Comparison of ENCODE assay signal across 19 cellular contexts in the genomic region with DNA sequence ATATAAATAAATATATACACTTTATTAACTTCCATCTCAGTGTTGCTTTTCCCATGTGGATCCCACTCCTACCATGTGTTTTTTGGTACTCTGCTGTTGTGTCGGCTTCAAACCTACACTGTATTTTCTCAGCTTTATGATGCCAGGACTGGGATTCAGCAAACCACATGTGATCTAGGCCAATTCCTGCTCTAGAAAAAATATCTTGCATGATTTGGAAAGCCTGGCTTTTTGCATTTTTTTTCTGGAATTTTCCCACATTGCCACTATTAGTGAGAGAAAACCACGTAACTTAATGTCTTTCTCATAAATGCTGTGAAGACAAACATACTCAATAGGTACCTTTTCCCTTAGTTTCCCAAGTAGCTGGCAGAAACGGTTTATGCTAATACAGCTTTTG. TPM values are rescaled to one million over a fixed set of nuclear protein-coding genes. Genes with fewer than 3 reads are reported as not detected.
A peak's percentile ranks its signal among the peaks of the same experiment; 100 is the strongest.
DNase-seq lines count a peak whose midpoint lies in the region; ATAC-seq, FAIRE-seq and TF ChIP-seq lines count a peak whose summit lies in the region.
"Had no signal": no experiment of that assay in that cellular context is flagged by ENCODE, and none has a peak within 500 bp of the region (broad histone marks: within the 10 kb centered on the region; RNA-seq: fewer than 3 reads in every experiment).

No MANE protein-coding gene starts in this region.

- no peak for TF ChIP-seq CTCF in HepG2 (CRISPR knock-in tag; IDR thresholded peaks at IDR 0.05)
- no peak for TF ChIP-seq CTCF in right lobe of liver (IDR thresholded peaks at IDR 0.05)
- no peak for TF ChIP-seq CTCF in coronary artery (IDR thresholded peaks at IDR 0.05)
- TF ChIP-seq CTCF in osteocyte (IDR thresholded peaks at IDR 0.05), result no peak
- TF ChIP-seq CTCF in tibial artery (IDR thresholded peaks at IDR 0.05), result no peak

- no peak overlapping the region for H3K9ac ChIP-seq in HepG2 (ENCODE audit: insufficient read depth, low read depth, low read length)

- POLR2A ChIA-PET in HepG2 (lab: Yijun Ruan, JAX), result interaction anchor here (1.5 kb wide), 1 partner anchor 9 kb away, joined by 4 read pairs; no protein-coding TSS in a partner anchor

- no peak for TF ChIP-seq RAD21 in HepG2 (CRISPR knock-in tag; IDR thresholded peaks at IDR 0.05)

- ATAC-seq in HepG2 (no peak), right lobe of liver (no peak)
- ATAC-seq: GM23338 had no signal

- intact Hi-C loops in HepG2 (cut with micrococcal nuclease; ENCODE audit: unreplicated experiment) (no loop called here), right lobe of liver (cut with DNase I) (no loop called here), tibial artery (cut with DNase I; ENCODE audit: low total_unique reads) (no loop called here)

- 74% methylated on average over 3 of the region's 3 CpGs for WGBS in HepG2 (ENCODE audit: low lambda C conversion rate)
- 56% methylated on average over 3 of the region's 3 CpGs for WGBS in right lobe of liver (ENCODE audit: insufficient coverage, low coverage, low lambda C conversion rate, missing lambda C conversion rate)

- H3K4me3 ChIP-seq in HepG2 (replicated peaks in 1 of 3; ENCODE audit: insufficient read depth in 1 of 3, low read depth in 2 of 3, low read length in 3 of 3), result no peak overlapping the region
- no peak overlapping the region for H3K4me3 ChIP-seq in right lobe of liver
- H3K4me3 ChIP-seq in coronary artery, result no peak overlapping the region
- H3K4me3 ChIP-seq in tibial artery, result no peak overlapping the region
- H3K4me3 ChIP-seq: GM23338 had no signal

- H3K79me2 ChIP-seq in HepG2 (ENCODE audit: insufficient read depth, low read length), result no peaks in the 10 kb centered on the region

- H2AFZ ChIP-seq in HepG2 (ENCODE audit: low read length), result no peak overlapping the region
- H2AFZ ChIP-seq: GM23338 had no signal

- H3K9me3 ChIP-seq in HepG2 (ENCODE audit: low read length) (no peaks in the 10 kb centered on the region), right lobe of liver (no peaks in the 10 kb centered on the region), tibial artery (no peaks in the 10 kb centered on the region)
- H3K9me3 ChIP-seq: Caco-2 had no signal

- no peaks in the 10 kb centered on the region for H3K27me3 Mint-ChIP-seq in osteocyte (ENCODE audit: unreplicated experiment)

- in situ Hi-C loops in HepG2 (cut with HindIII; ENCODE audit: extremely low pct_ligation_motif_present, low pct_unique_long_range_greater_than_20kb), result no loop called here

- H3K4me3 Mint-ChIP-seq in osteocyte (ENCODE audit: unreplicated experiment), result no peak overlapping the region
- H3K4me3 Mint-ChIP-seq: CD4-positive, alpha-beta T cell; GM23338 had no signal

- H3K27ac ChIP-seq in HepG2 (ENCODE audit: extremely low read length, insufficient read depth, low read length), result no peak overlapping the region
- no peak overlapping the region for H3K27ac ChIP-seq in right lobe of liver
- H3K27ac ChIP-seq in coronary artery, result peak overlapping the region; percentile 27 to 29
- peak overlapping the region; percentile 36 to 82 for H3K27ac ChIP-seq in tibial artery
- H3K27ac ChIP-seq: C4-2B, HL-60 had no signal

- TF ChIP-seq POLR2A in HepG2 (IDR thresholded peaks at IDR 0.05; ENCODE audit: insufficient read depth in 1 of 2, low read depth in 2 of 2, low read length in 2 of 2) (no peak), right lobe of liver (IDR thresholded peaks at IDR 0.05) (no peak), GM12892 (IDR thresholded peaks at IDR 0.05; ENCODE audit: low read depth, low read length) (no peak)

- CTCF ChIA-PET in HepG2 (lab: Yijun Ruan, JAX; ENCODE audit: low intra/inter-chr PET ratio, low total read pairs), result no interaction called here

- FAIRE-seq in HepG2 (lab: Jason Lieb, UNC) (no peak), GM12892 (lab: Jason Lieb, UNC) (no peak)
- FAIRE-seq: D721Med, H54 had no signal

- peaks cover 49% of the 10 kb centered on the region for H3K4me1 Mint-ChIP-seq in osteocyte (ENCODE audit: unreplicated experiment)

- no peaks in the 10 kb centered on the region for H3K9me3 Mint-ChIP-seq in osteocyte (ENCODE audit: unreplicated experiment)
- H3K9me3 Mint-ChIP-seq: CD4-positive, alpha-beta T cell; GM23338 had no signal

- H3K36me3 Mint-ChIP-seq in osteocyte (ENCODE audit: unreplicated experiment), result peaks cover 82% of the 10 kb centered on the region

- H3K36me3 ChIP-seq in HepG2 (replicated peaks in 1 of 2; ENCODE audit: control insufficient read depth in 1 of 2, insufficient read depth in 2 of 2, low read length in 2 of 2) (peaks cover 6 to 20% of the 10 kb centered on the region in 2 experiments), right lobe of liver (peaks cover 0 to 33% (median 16%) of the 10 kb centered on the region in 4 donors), tibial artery (peaks cover 39 to 43% (median 40%) of the 10 kb centered on the region in 3 donors)

- H4K20me1 ChIP-seq in HepG2 (ENCODE audit: insufficient read depth, low read length), result no peaks in the 10 kb centered on the region

- no peak for DNase-seq in HepG2 (ENCODE audit: low spot score)
- DNase-seq in right lobe of liver, result no peak
- DNase-seq in coronary artery (ENCODE audit: low spot score), result no peak
- DNase-seq in osteocyte (ENCODE audit: extremely low spot score, unreplicated experiment), result no peak
- no peak for DNase-seq in tibial artery
- no peak for DNase-seq in stimulated activated CD4-positive, alpha-beta T cell treated with anti-CD3 and anti-CD28 coated beads, Interleukin-2, amount 100 ng/mL, for 48 hours
- no peak for DNase-seq in GM12892 (ENCODE audit: insufficient read length)
- no peak for DNase-seq in activated CD8-positive, alpha-beta memory T cell treated with anti-CD3 and anti-CD28 coated beads, Interleukin-2, amount 50 U/mL, for 48 hours
- DNase-seq: 8988T; Caco-2; CD4-positive, alpha-beta T cell; GDM1; HCEC 1CT; IMR-90 had no signal

- H3K27me3 ChIP-seq in HepG2 (ENCODE audit: control insufficient read depth in 1 of 2, insufficient read depth in 2 of 2, low read length in 2 of 2), result peaks cover 0 to 5% of the 10 kb centered on the region in 2 experiments; a peak in 1 of 5 replicates
- no peaks in the 10 kb centered on the region for H3K27me3 ChIP-seq in right lobe of liver
- H3K27me3 ChIP-seq in tibial artery, result no peaks in the 10 kb centered on the region

- peak overlapping the region; percentile 53 for H3K27ac Mint-ChIP-seq in osteocyte (ENCODE audit: unreplicated experiment)
- H3K27ac Mint-ChIP-seq: CD4-positive, alpha-beta T cell; GM23338 had no signal

- TF ChIP-seq EP300 in HepG2 (IDR thresholded peaks at IDR 0.05; ENCODE audit: low read depth in 2 of 2, low read length in 2 of 2) (no peak), HepG2 (CRISPR knock-in tag; IDR thresholded peaks at IDR 0.05; ENCODE audit: borderline replicate concordance) (no peak)

- H3K4me1 ChIP-seq in HepG2 (ENCODE audit: insufficient read depth, low read length), result no peaks in the 10 kb centered on the region
- H3K4me1 ChIP-seq in right lobe of liver, result no peaks in the 10 kb centered on the region
- peaks cover 0 to 52% (median 11%) of the 10 kb centered on the region in 4 donors for H3K4me1 ChIP-seq in tibial artery
- H3K4me1 ChIP-seq: Caco-2 had no signal

- H3K4me2 ChIP-seq in HepG2 (ENCODE audit: low read depth, low read length), result no peak overlapping the region
- H3K4me2 ChIP-seq: GM23338 had no signal

- BruUV-seq in HepG2 (replicated peaks; lab: Mats Ljungman, UMichigan), result no TSS peak

RNA-seq across cellular contexts. Expression of a gene that starts 55.9 kb away (rescaled TPM):
- total RNA-seq in HepG2 (2016; rRNA removed; fragmentation: Illumina TruSeq; extraction: Trizol) (116 and 173 TPM in 2 replicates), right lobe of liver (10 to 100 TPM; 24.6 to 37.1 (median 27.3) TPM), osteocyte (74.2 and 79.4 TPM in 2 replicates)
- 5.7 and 7.8 TPM in 2 replicates for total RNA-seq in HepG2 (2016; cell fraction: cytosol; rRNA removed; fragmentation: Illumina TruSeq; extraction: Trizol; ENCODE audit: low read depth)
- 121 and 171 TPM in 2 replicates for total RNA-seq in HepG2 (2016; cell fraction: insoluble cytoplasmic fraction; rRNA removed; fragmentation: Illumina TruSeq; extraction: Trizol)
- total RNA-seq in HepG2 (2016; cell fraction: membrane; rRNA removed; fragmentation: Illumina TruSeq; extraction: Trizol), result 17.6 and 18.4 TPM in 2 replicates
- total RNA-seq in HepG2 (2016; cell fraction: nucleus; rRNA removed; fragmentation: Illumina TruSeq; extraction: Trizol), result 86.8 and 93.4 TPM in 2 replicates
- 58.8 and 70.6 TPM in 2 replicates for polyA plus RNA-seq in HepG2 (2011; rRNA removed)
- polyA plus RNA-seq in HepG2 (2011; cell fraction: cytosol; rRNA removed), result 25.1 and 35.1 TPM in 2 replicates
- polyA plus RNA-seq in HepG2 (2011; cell fraction: nucleus; rRNA removed), result 72.0 and 99.9 TPM in 2 replicates
- 51.0 and 61.5 TPM in 2 replicates for polyA plus RNA-seq in HepG2 (2012)
- polyA plus RNA-seq in HepG2 (2016; cell fraction: cytosol; fragmentation: Illumina TruSeq; extraction: Trizol; ENCODE audit: low read depth), result 1.6 and 1.7 TPM in 2 replicates
- polyA plus RNA-seq in HepG2 (2016; cell fraction: insoluble cytoplasmic fraction; fragmentation: Illumina TruSeq; extraction: Trizol; ENCODE audit: low read depth), result 102 and 112 TPM in 2 replicates
- 4.2 and 5.0 TPM in 2 replicates for polyA plus RNA-seq in HepG2 (2016; cell fraction: membrane; fragmentation: Illumina TruSeq; extraction: Trizol; ENCODE audit: low read depth)
- 114 and 116 TPM in 2 replicates for polyA plus RNA-seq in HepG2 (2016; cell fraction: nucleus; fragmentation: Illumina TruSeq; extraction: Trizol; ENCODE audit: insufficient read depth, low read depth)
- 35.9 and 41.1 TPM in 2 replicates for polyA minus RNA-seq in HepG2 (2011; rRNA and poly(A)+ RNA removed; ENCODE audit: low replicate concordance)
- polyA minus RNA-seq in HepG2 (2011; cell fraction: cytosol; rRNA and poly(A)+ RNA removed), result 34.6 and 36.8 TPM in 2 replicates
- polyA minus RNA-seq in HepG2 (2011; cell fraction: nucleus; rRNA and poly(A)+ RNA removed), result 84.8 and 90.8 TPM in 2 replicates
- 64.4 TPM for polyA plus RNA-seq in GM12892 (2012; ENCODE audit: missing spikeins)

RNA-seq across cellular contexts. Expression of a gene that starts 57.2 kb away (rescaled TPM):
- total RNA-seq in HepG2 (2016; rRNA removed; fragmentation: Illumina TruSeq; extraction: Trizol) (17.3 and 17.9 TPM in 2 replicates), right lobe of liver (10 to 100 TPM in 2 of 6 experiments, 1 to 10 TPM in 4; 4.7 to 12.7 (median 5.8) TPM), osteocyte (20.7 and 21.6 TPM in 2 replicates)
- total RNA-seq in HepG2 (2016; cell fraction: cytosol; rRNA removed; fragmentation: Illumina TruSeq; extraction: Trizol; ENCODE audit: low read depth), result 6.2 and 6.5 TPM in 2 replicates
- 16.6 and 19.0 TPM in 2 replicates for total RNA-seq in HepG2 (2016; cell fraction: insoluble cytoplasmic fraction; rRNA removed; fragmentation: Illumina TruSeq; extraction: Trizol)
- 15.0 and 16.7 TPM in 2 replicates for total RNA-seq in HepG2 (2016; cell fraction: membrane; rRNA removed; fragmentation: Illumina TruSeq; extraction: Trizol)
- total RNA-seq in HepG2 (2016; cell fraction: nucleus; rRNA removed; fragmentation: Illumina TruSeq; extraction: Trizol), result 10.8 and 13.0 TPM in 2 replicates
- polyA plus RNA-seq in HepG2 (2011; rRNA removed), result 16.8 and 19.0 TPM in 2 replicates
- polyA plus RNA-seq in HepG2 (2011; cell fraction: cytosol; rRNA removed), result 15.0 and 18.8 TPM in 2 replicates
- 10.9 and 13.5 TPM in 2 replicates for polyA plus RNA-seq in HepG2 (2011; cell fraction: nucleus; rRNA removed)
- polyA plus RNA-seq in HepG2 (2012), result 17.0 and 17.3 TPM in 2 replicates
- 5.1 and 5.7 TPM in 2 replicates for polyA plus RNA-seq in HepG2 (2016; cell fraction: cytosol; fragmentation: Illumina TruSeq; extraction: Trizol; ENCODE audit: low read depth)
- polyA plus RNA-seq in HepG2 (2016; cell fraction: insoluble cytoplasmic fraction; fragmentation: Illumina TruSeq; extraction: Trizol; ENCODE audit: low read depth), result 16.4 and 16.8 TPM in 2 replicates
- polyA plus RNA-seq in HepG2 (2016; cell fraction: membrane; fragmentation: Illumina TruSeq; extraction: Trizol; ENCODE audit: low read depth), result 10.3 and 12.9 TPM in 2 replicates
- polyA plus RNA-seq in HepG2 (2016; cell fraction: nucleus; fragmentation: Illumina TruSeq; extraction: Trizol; ENCODE audit: insufficient read depth, low read depth), result 12.3 and 12.6 TPM in 2 replicates
- polyA minus RNA-seq in HepG2 (2011; rRNA and poly(A)+ RNA removed; ENCODE audit: low replicate concordance), result 10.2 and 23.1 TPM in 2 replicates
- polyA minus RNA-seq in HepG2 (2011; cell fraction: cytosol; rRNA and poly(A)+ RNA removed), result 13.4 and 16.5 TPM in 2 replicates
- 8.9 and 10.9 TPM in 2 replicates for polyA minus RNA-seq in HepG2 (2011; cell fraction: nucleus; rRNA and poly(A)+ RNA removed)
- polyA plus RNA-seq in GM12892 (2012; ENCODE audit: missing spikeins), result 12.8 TPM

Comparison
In these comparisons a context has a peak if more than half of its experiments do, and no peak if none do; other contexts are left out.
1. H3K27ac ChIP-seq: peak in coronary artery (2 of 2) and tibial artery (2 of 2); none in HepG2 (single experiment) and right lobe of liver (0 of 3).